Comparison of ENCODE assay signal across 12 cellular contexts in the genomic region with DNA sequence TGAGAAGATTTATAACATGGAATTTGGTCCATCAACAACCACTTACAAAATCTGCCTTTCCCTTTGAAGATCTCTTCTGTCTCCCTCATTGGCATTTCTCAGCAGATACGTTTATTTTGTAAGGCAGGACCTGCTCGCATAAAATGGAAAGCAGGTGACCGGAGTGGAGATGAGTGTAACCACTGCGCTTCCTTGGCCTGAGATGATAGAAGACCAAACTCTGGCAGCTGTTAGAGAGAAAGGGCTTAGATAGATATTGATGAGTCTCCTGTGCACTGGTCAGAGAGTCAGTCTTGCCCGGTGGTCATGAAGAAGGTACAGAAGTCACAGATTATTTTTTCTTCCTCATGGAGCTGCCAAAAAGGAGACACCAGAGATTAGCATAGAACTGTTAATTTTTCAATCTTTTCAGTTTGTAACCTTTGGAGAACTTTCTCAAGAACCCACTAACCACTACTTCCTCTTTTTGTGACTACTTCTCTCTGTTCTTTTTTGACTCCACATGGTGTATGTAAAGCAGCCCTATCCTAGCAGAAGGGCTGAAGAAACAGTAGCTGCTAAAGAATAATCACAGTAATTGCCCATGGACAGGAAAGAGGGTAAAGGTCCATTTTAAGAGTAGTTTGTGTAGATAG. TPM values are rescaled to one million over a fixed set of nuclear protein-coding genes. Genes with fewer than 3 reads are reported as not detected.
DNase-seq lines count a peak whose midpoint lies in the region; ATAC-seq and TF ChIP-seq lines count a peak whose summit lies in the region.
"Had no signal": no experiment of that assay in that cellular context is flagged by ENCODE, and none has a peak within 500 bp of the region (broad histone marks: within the 10 kb centered on the region; RNA-seq: fewer than 3 reads in every experiment).

No MANE protein-coding gene starts in this region.

- DNase-seq in activated CD8-positive, alpha-beta T cell treated with anti-CD3 and anti-CD28 coated beads for 36 hours, result no peak
- no peak for DNase-seq in activated CD8-positive, alpha-beta T cell treated with anti-CD3 and anti-CD28 coated beads, Interleukin-2, amount 10 ng/mL, durations not matched to agents 7 days and 5 days
- DNase-seq in MV-4-11 (lab: John Stamatoyannopoulos, UW) (peak; percentile 96), SHP77 treated with DMSO at 0.1 percent for 48 hours (lab: John Stamatoyannopoulos, UW) (no peak), suprapubic skin (ENCODE audit: low spot score in 2 of 2) (no peak)
- DNase-seq in central memory CD4-positive, alpha-beta T cell, result no peak
- DNase-seq in stimulated activated CD8-positive, alpha-beta memory T cell treated with anti-CD3 and anti-CD28 coated beads, Interleukin-4, amount 100 ng/mL, for 48 hours, result no peak
- DNase-seq: GM23248 had no signal

- H3K27me3 Mint-ChIP-seq in activated CD8-positive, alpha-beta T cell treated with anti-CD3 and anti-CD28 coated beads for 36 hours, result peaks cover 1% of the 10 kb centered on the region
- H3K27me3 Mint-ChIP-seq in activated CD8-positive, alpha-beta T cell treated with anti-CD3 and anti-CD28 coated beads, Interleukin-2, amount 10 ng/mL, durations not matched to agents 7 days and 5 days (ENCODE audit: low read depth), result peaks cover 12% of the 10 kb centered on the region

- no peak overlapping the region for H3K4me3 ChIP-seq in suprapubic skin
- H3K4me3 ChIP-seq: GM23248 had no signal

- H3K27ac ChIP-seq in suprapubic skin, result no peak overlapping the region
- H3K27ac ChIP-seq: GM23248 had no signal

- no peaks in the 10 kb centered on the region for H3K9me3 ChIP-seq in suprapubic skin

- H3K27ac Mint-ChIP-seq in activated CD8-positive, alpha-beta T cell treated with anti-CD3 and anti-CD28 coated beads for 36 hours, result no peak overlapping the region
- H3K27ac Mint-ChIP-seq in activated CD8-positive, alpha-beta T cell treated with anti-CD3 and anti-CD28 coated beads, Interleukin-2, amount 10 ng/mL, durations not matched to agents 7 days and 5 days, result no peak overlapping the region

- intact Hi-C loops in activated CD8-positive, alpha-beta T cell treated with anti-CD3 and anti-CD28 coated beads for 36 hours (cut with micrococcal nuclease), result no loop called here

- TF ChIP-seq EP300 in suprapubic skin (IDR thresholded peaks at IDR 0.05), result no peak

- no peaks in the 10 kb centered on the region for H3K9me3 Mint-ChIP-seq in activated CD8-positive, alpha-beta T cell treated with anti-CD3 and anti-CD28 coated beads for 36 hours
- H3K9me3 Mint-ChIP-seq in activated CD8-positive, alpha-beta T cell treated with anti-CD3 and anti-CD28 coated beads, Interleukin-2, amount 10 ng/mL, durations not matched to agents 7 days and 5 days (ENCODE audit: insufficient read depth), result no peaks in the 10 kb centered on the region

- CTCF ChIA-PET in activated CD8-positive, alpha-beta T cell treated with anti-CD3 and anti-CD28 coated beads for 36 hours (lab: Charles Lee), result no interaction called here
- CTCF ChIA-PET in activated CD8-positive, alpha-beta T cell treated with anti-CD3 and anti-CD28 coated beads, Interleukin-2, amount 10 ng/mL, durations not matched to agents 7 days and 5 days (lab: Charles Lee), result no interaction called here

- H3K4me1 ChIP-seq in suprapubic skin, result no peaks in the 10 kb centered on the region

- H3K4me3 Mint-ChIP-seq in activated CD8-positive, alpha-beta T cell treated with anti-CD3 and anti-CD28 coated beads for 36 hours, result no peak overlapping the region
- H3K4me3 Mint-ChIP-seq in activated CD8-positive, alpha-beta T cell treated with anti-CD3 and anti-CD28 coated beads, Interleukin-2, amount 10 ng/mL, durations not matched to agents 7 days and 5 days, result no peak overlapping the region

- 72% methylated on average over 5 of the region's 5 CpGs for WGBS in suprapubic skin

- H3K36me3 ChIP-seq in suprapubic skin, result no peaks in the 10 kb centered on the region

- H3K36me3 Mint-ChIP-seq in activated CD8-positive, alpha-beta T cell treated with anti-CD3 and anti-CD28 coated beads for 36 hours (ENCODE audit: low read depth), result no peaks in the 10 kb centered on the region
- H3K36me3 Mint-ChIP-seq in activated CD8-positive, alpha-beta T cell treated with anti-CD3 and anti-CD28 coated beads, Interleukin-2, amount 10 ng/mL, durations not matched to agents 7 days and 5 days (ENCODE audit: low read depth), result no peaks in the 10 kb centered on the region

- ATAC-seq in activated CD8-positive, alpha-beta T cell treated with anti-CD3 and anti-CD28 coated beads for 36 hours, result peak; percentile 37
- ATAC-seq in activated CD8-positive, alpha-beta T cell treated with anti-CD3 and anti-CD28 coated beads, Interleukin-2, amount 10 ng/mL, durations not matched to agents 7 days and 5 days, result no peak
- ATAC-seq in HG02970 (IDR thresholded peaks at IDR 0.05; ENCODE audit: low FRiP score, unreplicated experiment), result peak; percentile 76

- POLR2A ChIA-PET in activated CD8-positive, alpha-beta T cell treated with anti-CD3 and anti-CD28 coated beads for 36 hours (lab: Charles Lee), result no interaction called here
- POLR2A ChIA-PET in activated CD8-positive, alpha-beta T cell treated with anti-CD3 and anti-CD28 coated beads, Interleukin-2, amount 10 ng/mL, durations not matched to agents 7 days and 5 days (lab: Charles Lee), result interaction anchor here (0.6 kb wide), 1 partner anchor 609 kb away, joined by 3 read pairs; no protein-coding TSS in a partner anchor

- TF ChIP-seq CTCF in activated CD8-positive, alpha-beta T cell treated with anti-CD3 and anti-CD28 coated beads for 36 hours (IDR thresholded peaks at IDR 0.05), result no peak
- no peak for TF ChIP-seq CTCF in suprapubic skin (IDR thresholded peaks at IDR 0.05)

- no peaks in the 10 kb centered on the region for H3K27me3 ChIP-seq in suprapubic skin

- peaks cover 7% of the 10 kb centered on the region for H3K4me1 Mint-ChIP-seq in activated CD8-positive, alpha-beta T cell treated with anti-CD3 and anti-CD28 coated beads for 36 hours (ENCODE audit: low read depth)
- H3K4me1 Mint-ChIP-seq in activated CD8-positive, alpha-beta T cell treated with anti-CD3 and anti-CD28 coated beads, Interleukin-2, amount 10 ng/mL, durations not matched to agents 7 days and 5 days (ENCODE audit: low read depth), result peaks cover 7% of the 10 kb centered on the region

- TF ChIP-seq POLR2A in suprapubic skin (IDR thresholded peaks at IDR 0.05), result no peak

RNA-seq across cellular contexts. Expression of a gene that starts 47.6 kb away (rescaled TPM):
- total RNA-seq in activated CD8-positive, alpha-beta T cell treated with anti-CD3 and anti-CD28 coated beads for 36 hours, result 1 to 10 TPM; 5.7 to 6.4 TPM
- total RNA-seq in activated CD8-positive, alpha-beta T cell treated with anti-CD3 and anti-CD28 coated beads, Interleukin-2, amount 10 ng/mL, durations not matched to agents 7 days and 5 days, result under 1 TPM; 0.37 to 0.42 TPM
- not detected for total RNA-seq in suprapubic skin
- total RNA-seq: endothelial cell of umbilical vein, GM23248, lung microvascular endothelial cell, RPMI7951 had no signal

RNA-seq across cellular contexts. Expression of a gene that starts 55.1 kb away (rescaled TPM):
- not detected for total RNA-seq in activated CD8-positive, alpha-beta T cell treated with anti-CD3 and anti-CD28 coated beads for 36 hours
- total RNA-seq in activated CD8-positive, alpha-beta T cell treated with anti-CD3 and anti-CD28 coated beads, Interleukin-2, amount 10 ng/mL, durations not matched to agents 7 days and 5 days, result not detected
- not detected for total RNA-seq in suprapubic skin
- total RNA-seq: endothelial cell of umbilical vein, GM23248, lung microvascular endothelial cell, RPMI7951 had no signal

Comparison
In these comparisons a context has a peak if more than half of its experiments do, and no peak if none do; other contexts are left out.
1. RNA of a gene that starts 47.6 kb away (total RNA-seq): 5.7 to 6.4 TPM in activated CD8-positive, alpha-beta T cell treated with anti-CD3 and anti-CD28 coated beads for 36 hours; 0.37 to 0.42 TPM in activated CD8-positive, alpha-beta T cell treated with anti-CD3 and anti-CD28 coated beads, Interleukin-2, amount 10 ng/mL, durations not matched to agents 7 days and 5 days and not detected in suprapubic skin; every median in the first group is over 4 times any median in the second.